In the genomic region with DNA sequence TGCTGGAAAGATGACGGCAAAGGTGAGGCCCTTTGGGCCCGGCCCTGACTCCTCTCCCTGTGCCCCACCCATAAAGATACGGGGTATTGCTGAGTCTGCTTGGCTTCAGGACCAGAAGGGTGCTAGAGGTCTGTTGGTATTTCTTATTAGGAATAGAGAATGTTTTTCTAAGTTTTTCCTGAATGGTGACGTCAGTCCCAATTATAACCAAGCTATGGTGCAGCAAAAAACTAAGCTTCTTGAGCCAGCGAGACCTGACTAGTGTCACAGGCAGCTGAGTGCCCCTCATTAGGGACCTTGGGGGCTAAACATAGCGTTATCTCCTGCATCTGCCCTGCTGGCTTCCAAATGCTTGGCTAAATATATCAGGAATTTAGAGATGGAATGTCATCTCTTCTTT, we compare ENCODE assay signal across 13 cellular contexts.
DNase-seq lines count a peak whose midpoint lies in the region; ATAC-seq and TF ChIP-seq lines count a peak whose summit lies in the region.
"Had no signal": no experiment of that assay in that cellular context is flagged by ENCODE, and none has a peak within 500 bp of the region (broad histone marks: within the 10 kb centered on the region; RNA-seq: fewer than 3 reads in every experiment).

No MANE protein-coding gene starts in this region.

- H3K36me3 ChIP-seq in GM23248 (ENCODE audit: low read depth) (no peaks in the 10 kb centered on the region; the same call in 1 of the 2 replicates), upper lobe of right lung (no peaks in the 10 kb centered on the region), hepatocyte (replicated peaks; ENCODE audit: insufficient read depth, low read depth) (no peaks in the 10 kb centered on the region)
- H3K36me3 ChIP-seq: HAP-1 had no signal

- TF ChIP-seq CTCF in upper lobe of right lung (IDR thresholded peaks at IDR 0.05), result no peak
- TF ChIP-seq CTCF in hepatocyte (IDR thresholded peaks at IDR 0.05; ENCODE audit: poor library complexity), result no peak

- no peaks in the 10 kb centered on the region for H3K9me3 ChIP-seq in GM23248 (ENCODE audit: low read depth)
- no peaks in the 10 kb centered on the region for H3K9me3 ChIP-seq in upper lobe of right lung
- no peaks in the 10 kb centered on the region for H3K9me3 ChIP-seq in hepatocyte (ENCODE audit: low read depth)
- H3K9me3 ChIP-seq: A549, Caco-2, HAP-1 had no signal

- H3K9me2 ChIP-seq in GM23248 (ENCODE audit: insufficient read depth), result no peaks in the 10 kb centered on the region
- no peaks in the 10 kb centered on the region for H3K9me2 ChIP-seq in hepatocyte (replicated peaks; ENCODE audit: insufficient read depth)

- H2AFZ ChIP-seq in GM23248 (no peak overlapping the region), hepatocyte (no peak overlapping the region)

- intact Hi-C loops in upper lobe of right lung (cut with DNase I), result no loop called here

- in situ Hi-C loops in GM23248 (cut with MboI), result no loop called here

- 49 to 54% methylated on average over 6 of the region's 6 CpGs for WGBS in GM23248 (ENCODE audit: low coverage in 1 of 2, low lambda C conversion rate in 2 of 2, missing lambda C conversion rate in 2 of 2), 2 experiments
- WGBS in hepatocyte (ENCODE audit: low lambda C conversion rate, missing lambda C conversion rate), result 65% methylated on average over 6 of the region's 6 CpGs

- peaks cover 8% of the 10 kb centered on the region; the same call in 1 of the 2 replicates for H3F3A ChIP-seq in GM23248 (ENCODE audit: insufficient read depth)

- no peak overlapping the region for H3K9ac ChIP-seq in GM23248

- H3K4me3 ChIP-seq in GM23248 (no peak overlapping the region), upper lobe of right lung (no peak overlapping the region), hepatocyte (no peak overlapping the region)
- H3K4me3 ChIP-seq: A549, HAP-1 had no signal

- H3K79me2 ChIP-seq in GM23248 (ENCODE audit: insufficient read depth), result no peaks in the 10 kb centered on the region
- no peaks in the 10 kb centered on the region for H3K79me2 ChIP-seq in hepatocyte

- no peaks in the 10 kb centered on the region for H4K20me1 ChIP-seq in GM23248 (ENCODE audit: insufficient read depth)
- no peaks in the 10 kb centered on the region for H4K20me1 ChIP-seq in hepatocyte (ENCODE audit: insufficient read depth, poor library complexity, severe bottlenecking)

- peaks cover 14% of the 10 kb centered on the region for H3K4me1 ChIP-seq in GM23248 (ENCODE audit: insufficient read depth)
- no peaks in the 10 kb centered on the region for H3K4me1 ChIP-seq in upper lobe of right lung
- H3K4me1 ChIP-seq in hepatocyte (ENCODE audit: insufficient read depth), result no peaks in the 10 kb centered on the region
- H3K4me1 ChIP-seq: A549, Caco-2, HAP-1 had no signal

- H3K27ac ChIP-seq in GM23248 (no peak overlapping the region), upper lobe of right lung (no peak overlapping the region), hepatocyte (no peak overlapping the region)
- H3K27ac ChIP-seq: A549, C4-2B had no signal

- no peak for ATAC-seq in upper lobe of right lung
- ATAC-seq: A549 had no signal

- DNase-seq in EH (ENCODE audit: low read depth) (peak; percentile 40), GM23248 (peak; percentile 22), mesenteric fat pad (ENCODE audit: low spot score) (peak; percentile 18), upper lobe of right lung (peak; percentile 22), activated gamma-delta T cell (lab: John Stamatoyannopoulos, UW) (no peak), hepatocyte (ENCODE audit: low spot score) (no peak)
- DNase-seq: AML-193; Caco-2; CD4-positive, alpha-beta T cell; GDM1 had no signal

- H3K27me3 ChIP-seq in GM23248 (replicated peaks; ENCODE audit: insufficient read depth) (no peaks in the 10 kb centered on the region), upper lobe of right lung (no peaks in the 10 kb centered on the region), hepatocyte (no peaks in the 10 kb centered on the region)

- H3K4me2 ChIP-seq in GM23248 (ENCODE audit: unreplicated experiment) (no peak overlapping the region), hepatocyte (no peak overlapping the region)
- H3K4me2 ChIP-seq: A549 had no signal

Comparison
In these comparisons a context has a peak if more than half of its experiments do, and no peak if none do; other contexts are left out.
1. DNase-seq: peak in EH (single experiment), GM23248 (single experiment), mesenteric fat pad (single experiment) and upper lobe of right lung (single experiment); none in activated gamma-delta T cell (single experiment) and hepatocyte (single experiment).